ENCODE assay signal across 10 cellular contexts in genomic region chr1:160567858-160568682, GRCh38. TPM values are rescaled to one million over a fixed set of nuclear protein-coding genes. Genes with fewer than 3 reads are reported as not detected.
A peak's percentile ranks its signal among the peaks of the same experiment; 100 is the strongest.
DNase-seq lines count a peak whose midpoint lies in the region; ATAC-seq lines count a peak whose summit lies in the region.
"Had no signal": no experiment of that assay in that cellular context is flagged by ENCODE, and none has a peak within 500 bp of the region (broad histone marks: within the 10 kb centered on the region; RNA-seq: fewer than 3 reads in every experiment).

No MANE protein-coding gene starts in this region.

- H3K4me3 Mint-ChIP-seq in naive thymus-derived CD8-positive, alpha-beta T cell = peak overlapping the region; percentile 49 to 85 (median 71)
- H3K4me3 Mint-ChIP-seq: nephron progenitor cell had no signal

- H3K27ac Mint-ChIP-seq in naive thymus-derived CD8-positive, alpha-beta T cell = peak overlapping the region; percentile 84 to 100 (median 97)
- H3K27ac Mint-ChIP-seq: nephron progenitor cell had no signal

- H3K36me3 ChIP-seq in Karpas-422 (ENCODE audit: insufficient read depth, low read length) = peaks cover 10% of the 10 kb centered on the region

- no peak overlapping the region for H3K4me3 ChIP-seq in Karpas-422 (ENCODE audit: low read length)

- peak; percentile 56 to 59 for DNase-seq in AML-193 (lab: John Stamatoyannopoulos, UW)
- no peak for DNase-seq in Karpas-422
- DNase-seq in activated CD8-positive, alpha-beta memory T cell treated with anti-CD3 and anti-CD28 coated beads, Interleukin-2, amount 50 U/mL, for 4 hours = peak; percentile 72
- DNase-seq in naive thymus-derived CD8-positive, alpha-beta T cell = peak; percentile 19 to 86 (median 66)
- DNase-seq in inferior parietal cortex (ENCODE audit: extremely low spot score) = no peak
- DNase-seq in NCI-H1092 (lab: John Stamatoyannopoulos, UW) = no peak
- DNase-seq in NCI-H1436 treated with DMSO at 0.1 percent for 48 hours (lab: John Stamatoyannopoulos, UW) = no peak
- DNase-seq: NCI-H446, nephron progenitor cell had no signal

- H3K36me3 Mint-ChIP-seq in naive thymus-derived CD8-positive, alpha-beta T cell = peaks cover 21 to 58% (median 35%) of the 10 kb centered on the region in 3 donors

- POLR2A ChIA-PET in naive thymus-derived CD8-positive, alpha-beta T cell (lab: Charles Lee) = interaction anchor here (0.8 to 2.7 kb wide), 12 partner anchors 8 to 140 kb away, joined by 3 to 48 read pairs (median 4); partner anchors contain the start of genes CD84 and SLAMF6

- peaks cover 0 to 29% (median 3%) of the 10 kb centered on the region in 9 donors for H3K9me3 Mint-ChIP-seq in naive thymus-derived CD8-positive, alpha-beta T cell

- H3K79me2 ChIP-seq in Karpas-422 (ENCODE audit: low read length) = peaks cover 14% of the 10 kb centered on the region

- H3K4me1 ChIP-seq in Karpas-422 (ENCODE audit: low read length) = peaks cover 39% of the 10 kb centered on the region

- no peaks in the 10 kb centered on the region for H4K20me1 ChIP-seq in Karpas-422 (ENCODE audit: insufficient read depth, low read depth, low read length)

- ATAC-seq in naive thymus-derived CD8-positive, alpha-beta T cell = peak; percentile 96 to 97
- no peak for ATAC-seq in HG03457 (IDR thresholded peaks at IDR 0.05; ENCODE audit: unreplicated experiment)

- H3K27ac ChIP-seq in Karpas-422 (ENCODE audit: low read length) = peak overlapping the region; percentile 55

- H3K27me3 ChIP-seq in Karpas-422 (ENCODE audit: low read length) = no peaks in the 10 kb centered on the region

- H3K4me2 ChIP-seq in Karpas-422 (ENCODE audit: low read depth, low read length, poor library complexity, severe bottlenecking) = peak overlapping the region; percentile 6

- H3K27me3 Mint-ChIP-seq in naive thymus-derived CD8-positive, alpha-beta T cell = no peaks in the 10 kb centered on the region

- peak overlapping the region; percentile 4; the same call in 1 of the 2 replicates for H3K9ac ChIP-seq in Karpas-422 (ENCODE audit: low read length)

- peaks cover 53 to 95% (median 92%) of the 10 kb centered on the region in 4 donors for H3K4me1 Mint-ChIP-seq in naive thymus-derived CD8-positive, alpha-beta T cell

- peaks cover 2% of the 10 kb centered on the region; the same call in 1 of the 2 replicates for H3K9me3 ChIP-seq in Karpas-422 (ENCODE audit: low read length)

- H2AFZ ChIP-seq in Karpas-422 (ENCODE audit: low read length) = 0 out of 2 replicates have a peak overlapping the region, but pooled peaks have one; percentile 5

- no peaks in the 10 kb centered on the region for H3K9me2 ChIP-seq in Karpas-422 (replicated peaks; ENCODE audit: insufficient read depth, low read length)

RNA-seq across cellular contexts. Expression of gene CD84, which starts 11.2 kb away (rescaled TPM):
- total RNA-seq in Karpas-422 (2014; rRNA removed; shearing (Covaris generic); ENCODE audit: low replicate concordance) = 14.4 and 29.4 TPM in 2 replicates
- 10 to 100 TPM; 81.5 to 83.4 TPM for total RNA-seq in naive thymus-derived CD8-positive, alpha-beta T cell
- 10 to 100 TPM; 17.5 to 19.0 (median 18.1) TPM for polyA plus RNA-seq in naive thymus-derived CD8-positive, alpha-beta T cell

RNA-seq across cellular contexts. Expression of gene SLAMF6, which starts 45.0 kb away (rescaled TPM):
- 19.3 and 66.0 TPM in 2 replicates for total RNA-seq in Karpas-422 (2014; rRNA removed; shearing (Covaris generic); ENCODE audit: low replicate concordance)
- 10 to 100 TPM; 39.7 to 42.5 TPM for total RNA-seq in naive thymus-derived CD8-positive, alpha-beta T cell
- 10 to 100 TPM; 52.0 to 95.9 (median 69.5) TPM for polyA plus RNA-seq in naive thymus-derived CD8-positive, alpha-beta T cell

Comparison
In these comparisons a context has a peak if more than half of its experiments do, and no peak if none do; other contexts are left out.
1. DNase-seq: peak in AML-193 (2 of 2), activated CD8-positive, alpha-beta memory T cell treated with anti-CD3 and anti-CD28 coated beads, Interleukin-2, amount 50 U/mL, for 4 hours (single experiment) and naive thymus-derived CD8-positive, alpha-beta T cell (10 of 10); none in Karpas-422 (single experiment), inferior parietal cortex (single experiment), NCI-H1092 (single experiment) and NCI-H1436 treated with DMSO at 0.1 percent for 48 hours (single experiment).